Comparison of ENCODE assay signal across 1 cellular context in the genomic region with DNA sequence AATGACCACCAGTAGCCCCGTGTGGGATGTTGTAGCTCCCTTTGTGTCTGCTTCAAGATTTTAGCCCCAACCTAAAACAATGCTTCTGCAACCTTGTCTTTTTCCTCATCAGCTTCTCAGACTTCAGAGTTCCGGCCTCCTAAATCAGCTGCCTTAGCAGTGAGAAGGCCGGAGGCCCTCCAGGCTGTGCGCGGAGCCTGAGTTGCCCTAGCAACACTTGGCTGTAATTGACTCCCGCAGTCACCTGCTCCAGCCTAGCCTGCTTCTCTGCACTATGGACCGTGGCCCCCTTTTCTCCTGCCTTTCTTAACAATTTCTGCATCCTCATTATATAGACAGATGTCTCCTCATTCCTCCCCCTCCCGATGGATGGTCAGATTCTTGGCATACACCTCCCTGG.
TF ChIP-seq lines count a peak whose summit lies in the region.

No MANE protein-coding gene starts in this region.

TF ChIP-seq in GM12878, 131 proteins besides CTCF, POLR2A, EP300 and RAD21:
- no peak for TF ChIP-seq CREB1 (IDR thresholded peaks at IDR 0.05; ENCODE audit: low read depth)
- TF ChIP-seq YBX1 (IDR thresholded peaks at IDR 0.05): no peak
- no peak for TF ChIP-seq KLF5 (IDR thresholded peaks at IDR 0.05; ENCODE audit: partially characterized antibody)
- TF ChIP-seq PAX5 (IDR thresholded peaks at IDR 0.05; ENCODE audit: borderline replicate concordance, low read depth, low read length): no peak
- no peak for TF ChIP-seq RCOR1 (conservative IDR thresholded peaks at IDR 0.05; ENCODE audit: low read depth, low read length)
- no peak for TF ChIP-seq SUZ12 (IDR thresholded peaks at IDR 0.05; ENCODE audit: unreplicated experiment)
- no peak for TF ChIP-seq NR2C2 (IDR thresholded peaks at IDR 0.05; ENCODE audit: borderline replicate concordance, control insufficient read depth, insufficient read length, low read depth)
- TF ChIP-seq CHD4 (IDR thresholded peaks at IDR 0.05): no peak
- no peak for TF ChIP-seq ZSCAN29 (IDR thresholded peaks at IDR 0.05)
- TF ChIP-seq, protein P1, sequence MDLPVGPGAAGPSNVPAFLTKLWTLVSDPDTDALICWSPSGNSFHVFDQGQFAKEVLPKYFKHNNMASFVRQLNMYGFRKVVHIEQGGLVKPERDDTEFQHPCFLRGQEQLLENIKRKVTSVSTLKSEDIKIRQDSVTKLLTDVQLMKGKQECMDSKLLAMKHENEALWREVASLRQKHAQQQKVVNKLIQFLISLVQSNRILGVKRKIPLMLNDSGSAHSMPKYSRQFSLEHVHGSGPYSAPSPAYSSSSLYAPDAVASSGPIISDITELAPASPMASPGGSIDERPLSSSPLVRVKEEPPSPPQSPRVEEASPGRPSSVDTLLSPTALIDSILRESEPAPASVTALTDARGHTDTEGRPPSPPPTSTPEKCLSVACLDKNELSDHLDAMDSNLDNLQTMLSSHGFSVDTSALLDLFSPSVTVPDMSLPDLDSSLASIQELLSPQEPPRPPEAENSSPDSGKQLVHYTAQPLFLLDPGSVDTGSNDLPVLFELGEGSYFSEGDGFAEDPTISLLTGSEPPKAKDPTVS (IDR thresholded peaks at IDR 0.05; ENCODE audit: low read depth, low read length): no peak
- TF ChIP-seq SP1 (IDR thresholded peaks at IDR 0.05; ENCODE audit: low read depth, low read length): no peak
- no peak for TF ChIP-seq ZNF622 (IDR thresholded peaks at IDR 0.05)
- no peak for TF ChIP-seq RELA (IDR thresholded peaks at IDR 0.05; ENCODE audit: borderline replicate concordance, partially characterized antibody)
- no peak for TF ChIP-seq MXI1 (IDR thresholded peaks at IDR 0.05; ENCODE audit: low read depth, low read length)
- TF ChIP-seq CHD2 (IDR thresholded peaks at IDR 0.05; ENCODE audit: borderline replicate concordance, low read depth, low read length): no peak
- no peak for TF ChIP-seq ZZZ3 (IDR thresholded peaks at IDR 0.05; ENCODE audit: control insufficient read depth, insufficient read length, low read depth)
- TF ChIP-seq POLR2AphosphoS2 (IDR thresholded peaks at IDR 0.05; ENCODE audit: low read depth, low read length): no peak
- no peak for TF ChIP-seq USF1 (IDR thresholded peaks at IDR 0.05; ENCODE audit: borderline replicate concordance, extremely low read length, insufficient read depth, low read depth, low read length)
